In genomic region chr13:85080726-85081125, GRCh38 we compare ENCODE assay signal across 32 cellular contexts.
"Had no signal": no experiment of that assay in that cellular context is flagged by ENCODE, and none has a peak within 500 bp of the region (broad histone marks: within the 10 kb centered on the region; RNA-seq: fewer than 3 reads in every experiment).

No MANE protein-coding gene starts in this region.

- H3K9me3 Mint-ChIP-seq: activated B cell treated with CpG ODN at 0.5 μM for 24 hours; activated naive CD4-positive, alpha-beta T cell treated with anti-CD3 and anti-CD28 coated beads, Interleukin-2, amount 50 U/mL, for 24 hours; activated naive CD8-positive, alpha-beta T cell treated with anti-CD3 and anti-CD28 coated beads, Interleukin-2, amount 50 U/mL, for 24 hours; nephron progenitor cell; stimulated activated memory B cell treated with anti-CD40 and anti-IgM and Interleukin-4, amounts not matched to agents 10 μg/mL and 1 μg/mL and 100 μg/mL, for 72 hours; T-helper 1 cell treated with Interleukin-12 subunit alpha and Interleukin-12 subunit beta and Interleukin-4 antibody, amounts not matched to agents 30 μg/mL and 1 μg/mL, for 36 hours had no signal

- H3K4me3 Mint-ChIP-seq: activated B cell treated with CpG ODN at 0.5 μM for 24 hours; activated CD8-positive, alpha-beta memory T cell treated with anti-CD3 and anti-CD28 coated beads, Interleukin-2, amount 10 ng/mL, durations not matched to agents 7 days and 5 days; activated CD8-positive, alpha-beta T cell treated with anti-CD3 and anti-CD28 coated beads, Interleukin-2, amount 10 ng/mL, durations not matched to agents 7 days and 5 days; activated naive CD4-positive, alpha-beta T cell treated with anti-CD3 and anti-CD28 coated beads, Interleukin-2, amount 50 U/mL, for 24 hours; activated naive CD8-positive, alpha-beta T cell treated with anti-CD3 and anti-CD28 coated beads, Interleukin-2, amount 50 U/mL, for 24 hours; nephron progenitor cell; stimulated activated memory B cell treated with anti-CD40 and anti-IgM and Interleukin-4, amounts not matched to agents 10 μg/mL and 1 μg/mL and 100 μg/mL, for 72 hours; stimulated activated naive CD8-positive, alpha-beta T cell treated with anti-CD3 and anti-CD28 coated beads, Interleukin-15, amount 100 ng/mL, for 72 hours; T-helper 1 cell treated with Interleukin-12 subunit alpha and Interleukin-12 subunit beta and Interleukin-4 antibody, amounts not matched to agents 30 μg/mL and 1 μg/mL, for 36 hours had no signal

- DNase-seq: activated B cell treated with CpG ODN at 0.5 μM for 24 hours; activated CD4-positive, alpha-beta T cell treated with anti-CD3 and anti-CD28 coated beads, Interleukin-2, amount 50 U/mL, for 1 hour; activated CD8-positive, alpha-beta memory T cell treated with anti-CD3 and anti-CD28 coated beads, Interleukin-2, amount 10 ng/mL, durations not matched to agents 7 days and 5 days; activated CD8-positive, alpha-beta T cell treated with anti-CD3 and anti-CD28 coated beads, Interleukin-2, amount 10 ng/mL, durations not matched to agents 7 days and 5 days; activated naive CD8-positive, alpha-beta T cell treated with anti-CD3 and anti-CD28 coated beads, Interleukin-2, amount 50 U/mL, for 24 hours; activated T-cell treated with anti-CD3 and anti-CD28 coated beads, Interleukin-2, amount 50 U/mL, for 48 hours; amygdala; caudate nucleus; cortex of kidney; foreskin keratinocyte; heart left ventricle; hypothalamus; left lung; lower lobe of right lung; nephron progenitor cell; nucleus accumbens; pancreas; retina; stimulated activated CD4-positive, alpha-beta T cell treated with anti-CD3 and anti-CD28 coated beads, Interleukin-4, amount 100 ng/mL, for 24 hours; stimulated activated CD8-positive, alpha-beta memory T cell treated with anti-CD3 and anti-CD28 coated beads, Interleukin-4, amount 100 ng/mL, for 48 hours; stimulated activated naive CD8-positive, alpha-beta T cell treated with anti-CD3 and anti-CD28 coated beads, Interleukin-15, amount 100 ng/mL, for 72 hours; substantia nigra; T-helper 9 cell; upper lobe of right lung had no signal

- H3K9me3 ChIP-seq: heart left ventricle, left lung, lower lobe of right lung, pancreas, prostate gland, upper lobe of right lung had no signal

- H3K4me1 Mint-ChIP-seq: activated B cell treated with CpG ODN at 0.5 μM for 24 hours; activated CD8-positive, alpha-beta memory T cell treated with anti-CD3 and anti-CD28 coated beads, Interleukin-2, amount 10 ng/mL, durations not matched to agents 7 days and 5 days; activated naive CD4-positive, alpha-beta T cell treated with anti-CD3 and anti-CD28 coated beads, Interleukin-2, amount 50 U/mL, for 24 hours; activated naive CD8-positive, alpha-beta T cell treated with anti-CD3 and anti-CD28 coated beads, Interleukin-2, amount 50 U/mL, for 24 hours; nephron progenitor cell; stimulated activated memory B cell treated with anti-CD40 and anti-IgM and Interleukin-4, amounts not matched to agents 10 μg/mL and 1 μg/mL and 100 μg/mL, for 72 hours; stimulated activated naive CD8-positive, alpha-beta T cell treated with anti-CD3 and anti-CD28 coated beads, Interleukin-15, amount 100 ng/mL, for 72 hours had no signal

- H3K27me3 ChIP-seq: foreskin keratinocyte, heart left ventricle, left lung, pancreas, upper lobe of right lung had no signal

- H3K27ac Mint-ChIP-seq: activated B cell treated with CpG ODN at 0.5 μM for 24 hours; activated CD8-positive, alpha-beta memory T cell treated with anti-CD3 and anti-CD28 coated beads, Interleukin-2, amount 10 ng/mL, durations not matched to agents 7 days and 5 days; activated CD8-positive, alpha-beta T cell treated with anti-CD3 and anti-CD28 coated beads, Interleukin-2, amount 10 ng/mL, durations not matched to agents 7 days and 5 days; activated naive CD4-positive, alpha-beta T cell treated with anti-CD3 and anti-CD28 coated beads, Interleukin-2, amount 50 U/mL, for 24 hours; activated naive CD8-positive, alpha-beta T cell treated with anti-CD3 and anti-CD28 coated beads, Interleukin-2, amount 50 U/mL, for 24 hours; activated T-helper 2 cell treated with anti-CD3 and anti-CD28 coated beads, Interferon-gamma antibody, Interleukin-2, Interleukin-4, amounts not matched to agents 10 μg/mL and 5 μg/mL and 100 μg/mL, durations not matched to agents 14 hours and 24 hours and 36 hours; nephron progenitor cell; stimulated activated memory B cell treated with anti-CD40 and anti-IgM and Interleukin-4, amounts not matched to agents 10 μg/mL and 1 μg/mL and 100 μg/mL, for 72 hours; stimulated activated naive CD8-positive, alpha-beta T cell treated with anti-CD3 and anti-CD28 coated beads, Interleukin-15, amount 100 ng/mL, for 72 hours; T-helper 1 cell treated with Interleukin-12 subunit alpha and Interleukin-12 subunit beta and Interleukin-4 antibody, amounts not matched to agents 30 μg/mL and 1 μg/mL, for 36 hours had no signal

- H3K4me1 ChIP-seq: foreskin keratinocyte, heart left ventricle, left lung, lower lobe of right lung, pancreas, prostate gland, upper lobe of right lung had no signal

- H3K27me3 Mint-ChIP-seq: activated B cell treated with CpG ODN at 0.5 μM for 24 hours; activated CD8-positive, alpha-beta memory T cell treated with anti-CD3 and anti-CD28 coated beads, Interleukin-2, amount 10 ng/mL, durations not matched to agents 7 days and 5 days; activated naive CD4-positive, alpha-beta T cell treated with anti-CD3 and anti-CD28 coated beads, Interleukin-2, amount 50 U/mL, for 24 hours; activated naive CD8-positive, alpha-beta T cell treated with anti-CD3 and anti-CD28 coated beads, Interleukin-2, amount 50 U/mL, for 24 hours; stimulated activated memory B cell treated with anti-CD40 and anti-IgM and Interleukin-4, amounts not matched to agents 10 μg/mL and 1 μg/mL and 100 μg/mL, for 72 hours; stimulated activated naive CD8-positive, alpha-beta T cell treated with anti-CD3 and anti-CD28 coated beads, Interleukin-15, amount 100 ng/mL, for 72 hours had no signal

- ATAC-seq: activated CD8-positive, alpha-beta memory T cell treated with anti-CD3 and anti-CD28 coated beads, Interleukin-2, amount 10 ng/mL, durations not matched to agents 7 days and 5 days; activated CD8-positive, alpha-beta T cell treated with anti-CD3 and anti-CD28 coated beads, Interleukin-2, amount 10 ng/mL, durations not matched to agents 7 days and 5 days; activated naive CD8-positive, alpha-beta T cell treated with anti-CD3 and anti-CD28 coated beads, Interleukin-2, amount 50 U/mL, for 24 hours; esophagus mucosa; foreskin keratinocyte; heart left ventricle; left lung; lower lobe of right lung; pancreas; sciatic nerve; stimulated activated memory B cell treated with anti-CD40 and anti-IgM and Interleukin-4, amounts not matched to agents 10 μg/mL and 1 μg/mL and 100 μg/mL, for 72 hours; stimulated activated naive CD8-positive, alpha-beta T cell treated with anti-CD3 and anti-CD28 coated beads, Interleukin-15, amount 100 ng/mL, for 72 hours; upper lobe of right lung had no signal

- H3K4me3 ChIP-seq: heart left ventricle, left lung, lower lobe of right lung, pancreas, prostate gland, skin epidermis, upper lobe of right lung had no signal

- H3K36me3 ChIP-seq: heart left ventricle, left lung, lower lobe of right lung, pancreas, prostate gland, upper lobe of right lung had no signal

- H3K36me3 Mint-ChIP-seq: activated CD8-positive, alpha-beta memory T cell treated with anti-CD3 and anti-CD28 coated beads, Interleukin-2, amount 10 ng/mL, durations not matched to agents 7 days and 5 days; activated naive CD4-positive, alpha-beta T cell treated with anti-CD3 and anti-CD28 coated beads, Interleukin-2, amount 50 U/mL, for 24 hours; stimulated activated memory B cell treated with anti-CD40 and anti-IgM and Interleukin-4, amounts not matched to agents 10 μg/mL and 1 μg/mL and 100 μg/mL, for 72 hours had no signal

- H3K27ac ChIP-seq: foreskin keratinocyte, heart left ventricle, left lung, lower lobe of right lung, pancreas, prostate gland, skin epidermis, upper lobe of right lung had no signal
